ENCODE assay signal across 19 cellular contexts in the genomic region with DNA sequence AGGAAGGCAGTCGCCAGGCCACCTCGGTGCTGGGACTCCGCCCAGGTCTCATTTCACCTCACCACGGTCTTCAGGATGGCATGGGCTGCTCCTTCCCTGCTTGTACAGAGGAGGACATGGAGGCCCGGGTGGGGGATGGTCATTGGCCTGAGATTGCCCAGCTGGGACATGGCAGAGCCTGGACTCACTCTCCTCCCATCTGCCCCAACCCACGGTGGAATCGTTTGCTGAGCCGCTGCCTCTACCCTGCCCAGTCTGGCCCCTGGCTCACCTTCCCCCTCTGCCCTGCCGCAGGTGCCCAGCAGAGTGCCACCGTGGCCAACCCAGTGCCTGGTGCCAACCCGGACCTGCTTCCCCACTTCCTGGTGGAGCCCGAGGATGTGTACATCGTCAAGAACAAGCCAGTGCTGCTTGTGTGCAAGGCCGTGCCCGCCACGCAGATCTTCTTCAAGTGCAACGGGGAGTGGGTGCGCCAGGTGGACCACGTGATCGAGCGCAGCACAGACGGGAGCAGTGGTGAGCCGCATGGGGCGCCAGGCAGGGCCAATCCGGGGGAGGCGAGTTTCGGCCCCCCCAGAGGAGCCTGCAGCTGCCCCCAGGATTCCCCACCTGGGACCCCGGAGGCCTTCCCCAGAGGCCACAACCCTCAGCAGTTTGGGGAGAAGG. TPM values are rescaled to one million over a fixed set of nuclear protein-coding genes. Genes with fewer than 3 reads are reported as not detected.
"Had no signal": no experiment of that assay in that cellular context is flagged by ENCODE, and none has a peak within 500 bp of the region (broad histone marks: within the 10 kb centered on the region; RNA-seq: fewer than 3 reads in every experiment).

No MANE protein-coding gene starts in this region.

- H3K4me3 Mint-ChIP-seq: activated CD8-positive, alpha-beta T cell treated with anti-CD3 and anti-CD28 coated beads for 36 hours; naive thymus-derived CD4-positive, alpha-beta T cell; T-helper 17 cell had no signal

- DNase-seq: activated CD4-positive, alpha-beta T cell treated with anti-CD3 and anti-CD28 coated beads for 4 hours; activated CD8-positive, alpha-beta memory T cell treated with anti-CD3 and anti-CD28 coated beads, Interleukin-2, amount 50 U/mL, for 4 hours; activated CD8-positive, alpha-beta T cell treated with anti-CD3 and anti-CD28 coated beads for 36 hours; activated gamma-delta T cell; activated T-cell treated with anti-CD3 and anti-CD28 coated beads, Interleukin-2, amount 50 U/mL, for 48 hours; body of pancreas; hippocampal formation; mucosa of descending colon; naive thymus-derived CD4-positive, alpha-beta T cell; stimulated activated CD4-positive, alpha-beta T cell treated with anti-CD3 and anti-CD28 coated beads, Interleukin-2, amount 100 ng/mL, for 48 hours; stimulated activated naive CD4-positive, alpha-beta T cell; T-helper 17 cell had no signal

- H3K27ac Mint-ChIP-seq: activated CD8-positive, alpha-beta T cell treated with anti-CD3 and anti-CD28 coated beads for 36 hours; activated naive CD4-positive, alpha-beta T cell treated with anti-CD3 and anti-CD28 coated beads, Interleukin-2, amount 50 U/mL, for 72 hours; naive thymus-derived CD4-positive, alpha-beta T cell; T-helper 17 cell had no signal

- H3K36me3 ChIP-seq: left lung, neutrophil, tibial nerve had no signal

- H3K9me3 Mint-ChIP-seq: activated CD8-positive, alpha-beta T cell treated with anti-CD3 and anti-CD28 coated beads for 36 hours; activated naive CD4-positive, alpha-beta T cell treated with anti-CD3 and anti-CD28 coated beads, Interleukin-2, amount 50 U/mL, for 72 hours had no signal

- H3K9me3 ChIP-seq: body of pancreas, left lung, mucosa of descending colon, neutrophil, tibial nerve had no signal

- H3K4me3 ChIP-seq: body of pancreas, left lung, mucosa of descending colon, tibial nerve had no signal

- ATAC-seq: activated CD8-positive, alpha-beta T cell treated with anti-CD3 and anti-CD28 coated beads for 36 hours; activated naive CD4-positive, alpha-beta T cell treated with anti-CD3 and anti-CD28 coated beads, Interleukin-2, amount 50 U/mL, for 72 hours; body of pancreas; esophagus mucosa; left lung; mucosa of descending colon; T-helper 17 cell had no signal

- H3K27ac ChIP-seq: body of pancreas, left lung, neutrophil, tibial nerve had no signal

- H3K27me3 ChIP-seq: body of pancreas had no signal

- H3K36me3 Mint-ChIP-seq: activated naive CD4-positive, alpha-beta T cell treated with anti-CD3 and anti-CD28 coated beads, Interleukin-2, amount 50 U/mL, for 72 hours; naive thymus-derived CD4-positive, alpha-beta T cell had no signal

- H3K4me1 ChIP-seq: body of pancreas, left lung, tibial nerve had no signal

RNA-seq across cellular contexts. Expression of a gene that starts 36.7 kb away (rescaled TPM):
- total RNA-seq: activated CD8-positive, alpha-beta T cell treated with anti-CD3 and anti-CD28 coated beads for 36 hours had no signal
- polyA plus RNA-seq: keratinocyte had no signal

RNA-seq across cellular contexts. Expression of a gene that starts 52.1 kb away (rescaled TPM):
- total RNA-seq: activated CD8-positive, alpha-beta T cell treated with anti-CD3 and anti-CD28 coated beads for 36 hours; esophagus mucosa; naive thymus-derived CD4-positive, alpha-beta T cell; skeletal muscle tissue; T-helper 17 cell; tibial nerve had no signal
- polyA plus RNA-seq: keratinocyte; naive thymus-derived CD4-positive, alpha-beta T cell had no signal
